Comparison of ENCODE assay signal across 22 cellular contexts in genomic region chr4:87299898-87300297, GRCh38. TPM values are rescaled to one million over a fixed set of nuclear protein-coding genes. Genes with fewer than 3 reads are reported as not detected.
A peak's percentile ranks its signal among the peaks of the same experiment; 100 is the strongest.
DNase-seq lines count a peak whose midpoint lies in the region; ATAC-seq and TF ChIP-seq lines count a peak whose summit lies in the region.
"Had no signal": no experiment of that assay in that cellular context is flagged by ENCODE, and none has a peak within 500 bp of the region (broad histone marks: within the 10 kb centered on the region; RNA-seq: fewer than 3 reads in every experiment).

No MANE protein-coding gene starts in this region.

- H3K27me3 ChIP-seq in upper lobe of right lung (no peaks in the 10 kb centered on the region), breast epithelium (no peaks in the 10 kb centered on the region)
- H3K27me3 ChIP-seq: BE2C, Peyer's patch had no signal

- peak; percentile 33 for DNase-seq in NOMO-1 treated with dmso at 0.1 percent for 144 hours (lab: John Stamatoyannopoulos, UW; ENCODE audit: unreplicated experiment)
- peak; percentile 24 for DNase-seq in globus pallidus (ENCODE audit: low spot score)
- DNase-seq in medulla oblongata (ENCODE audit: extremely low spot score) = peak; percentile 44
- DNase-seq in upper lobe of right lung = no peak
- no peak for DNase-seq in breast epithelium (ENCODE audit: low spot score in 2 of 2)
- DNase-seq in activated CD4-positive, alpha-beta T cell treated with anti-CD3 and anti-CD28 coated beads for 4 hours = no peak
- DNase-seq: BE2C, EL, GF-D8, H7, KBM-7, NCI-H1092, NCI-H1436, NCI-H2029, NCI-H2171, NCI-H526, Peyer's patch had no signal

- H3K36me3 ChIP-seq in upper lobe of right lung = no peaks in the 10 kb centered on the region
- H3K36me3 ChIP-seq in breast epithelium = no peaks in the 10 kb centered on the region
- H3K36me3 ChIP-seq: BE2C, Peyer's patch had no signal

- intact Hi-C loops in upper lobe of right lung (cut with DNase I) = no loop called here
- intact Hi-C loops in breast epithelium (cut with DNase I; ENCODE audit: low total_unique reads) = no loop called here

- H3K9me3 ChIP-seq in upper lobe of right lung (no peaks in the 10 kb centered on the region), breast epithelium (no peaks in the 10 kb centered on the region)
- H3K9me3 ChIP-seq: BE2C, Peyer's patch had no signal

- TF ChIP-seq CTCF in upper lobe of right lung (IDR thresholded peaks at IDR 0.05) (no peak), breast epithelium (IDR thresholded peaks at IDR 0.05) (no peak)

- no peak for TF ChIP-seq POLR2A in breast epithelium (IDR thresholded peaks at IDR 0.05)

- H3K4me3 ChIP-seq in upper lobe of right lung (no peak overlapping the region), breast epithelium (no peak overlapping the region)
- H3K4me3 ChIP-seq: Peyer's patch had no signal

- H3K27ac ChIP-seq in upper lobe of right lung (no peak overlapping the region), breast epithelium (no peak overlapping the region)
- H3K27ac ChIP-seq: HL-60, Peyer's patch had no signal

- peak; percentile 51 for ATAC-seq in upper lobe of right lung
- no peak for ATAC-seq in HG02588 (IDR thresholded peaks at IDR 0.05; ENCODE audit: unreplicated experiment)
- ATAC-seq: SK-N-SH treated with all-trans-retinoic acid at 6 μM for 48 hours had no signal

- no peaks in the 10 kb centered on the region for H3K4me1 ChIP-seq in upper lobe of right lung
- no peaks in the 10 kb centered on the region for H3K4me1 ChIP-seq in breast epithelium
- H3K4me1 ChIP-seq: BE2C, Peyer's patch had no signal

RNA-seq across cellular contexts. Expression of gene HSD17B13, which starts 22.8 kb away (rescaled TPM):
- total RNA-seq in upper lobe of right lung = 1.7 TPM
- total RNA-seq in breast epithelium = 1 to 10 TPM in 2 of 3 donors, under 1 TPM in 1; 0.59 to 5.1 (median 1.6) TPM
- total RNA-seq: A673, HT-29 had no signal

Comparison
In these comparisons a context has a peak if more than half of its experiments do, and no peak if none do; other contexts are left out.
1. DNase-seq: peak in NOMO-1 treated with dmso at 0.1 percent for 144 hours (single experiment), globus pallidus (single experiment) and medulla oblongata (single experiment); none in upper lobe of right lung (single experiment), breast epithelium (0 of 2) and activated CD4-positive, alpha-beta T cell treated with anti-CD3 and anti-CD28 coated beads for 4 hours (0 of 2).